Comparison of ENCODE assay signal across 8 cellular contexts in genomic region chr5:76790632-76791290, GRCh38. TPM values are rescaled to one million over a fixed set of nuclear protein-coding genes. Genes with fewer than 3 reads are reported as not detected.
DNase-seq lines count a peak whose midpoint lies in the region; ATAC-seq and TF ChIP-seq lines count a peak whose summit lies in the region.

No MANE protein-coding gene starts in this region.

- no peaks in the 10 kb centered on the region for H3K36me3 ChIP-seq in lung (ENCODE audit: control insufficient read depth in 2 of 2, insufficient read depth in 2 of 2, low read length in 2 of 2)

- H3K27me3 ChIP-seq in lung (ENCODE audit: control insufficient read depth, insufficient read depth) = no peaks in the 10 kb centered on the region

- in situ Hi-C loops in astrocyte of the spinal cord (cut with HindIII; ENCODE audit: low sequenced_read_pairs) = no loop called here

- H3K4me1 ChIP-seq in lung (ENCODE audit: control insufficient read depth in 2 of 2, insufficient read depth in 2 of 2, low read length in 2 of 2) = peaks cover 10 to 11% of the 10 kb centered on the region in 2 donors

- TF ChIP-seq CTCF in astrocyte of the spinal cord (IDR thresholded peaks at IDR 0.05; ENCODE audit: low read depth, low read length) (no peak), lung (IDR thresholded peaks at IDR 0.05; ENCODE audit: control extremely low read depth, extremely low read depth) (no peak)

- peak; percentile 82 for DNase-seq in AG20443 (ENCODE audit: low spot score)
- peak; percentile 92 for DNase-seq in LoVo (ENCODE audit: low spot score)
- DNase-seq in astrocyte of the spinal cord (ENCODE audit: low read depth, low spot score) = peak; percentile 99
- DNase-seq in lung (ENCODE audit: low spot score) = no peak
- DNase-seq in NCI-H345 (lab: John Stamatoyannopoulos, UW) = no peak
- no peak for DNase-seq in NCI-H2196 (lab: John Stamatoyannopoulos, UW; ENCODE audit: unreplicated experiment)

- H3K4me3 ChIP-seq in astrocyte of the spinal cord (ENCODE audit: low read depth, low read length) (no peak overlapping the region), lung (no peak overlapping the region)

- 34 to 57% methylated on average over 3 of the region's 3 CpGs for WGBS in lung, 2 donors

- ATAC-seq in lung (ENCODE audit: insufficient read depth, low FRiP score) (peak; percentile 81), HG03469 (IDR thresholded peaks at IDR 0.05; ENCODE audit: unreplicated experiment) (no peak), GM18861 (IDR thresholded peaks at IDR 0.05; ENCODE audit: unreplicated experiment) (no peak)

- H3K27ac ChIP-seq in lung (ENCODE audit: low read depth in 1 of 2, low read length in 1 of 2) = peak overlapping the region; percentile 11 to 80

- no peaks in the 10 kb centered on the region for H3K9me3 ChIP-seq in lung (ENCODE audit: control insufficient read depth in 2 of 2, insufficient read depth in 1 of 2, low read length in 1 of 2)

RNA-seq across cellular contexts. Expression of gene F2RL1, which starts 28.1 kb away (rescaled TPM):
- total RNA-seq in lung = 10 to 100 TPM in 1 of 2 donors, 1 to 10 TPM in 1; 5.5 to 19.2 TPM
- 1 to 10 TPM; 3.8 to 5.3 TPM for polyA plus RNA-seq in lung

RNA-seq across cellular contexts. Expression of gene S100Z, which starts 59.1 kb away (rescaled TPM):
- 1 to 10 TPM; 1.3 to 1.9 TPM for total RNA-seq in lung
- 1 to 10 TPM in 1 of 2 donors, under 1 TPM in 1; 0.77 to 1.7 TPM for polyA plus RNA-seq in lung

Comparison
In these comparisons a context has a peak if more than half of its experiments do, and no peak if none do; other contexts are left out.
1. DNase-seq: peak in AG20443 (single experiment), LoVo (single experiment) and astrocyte of the spinal cord (single experiment); none in lung (single experiment), NCI-H345 (single experiment) and NCI-H2196 (single experiment).